9 cellular contexts compared by ENCODE assay signal in the genomic region with DNA sequence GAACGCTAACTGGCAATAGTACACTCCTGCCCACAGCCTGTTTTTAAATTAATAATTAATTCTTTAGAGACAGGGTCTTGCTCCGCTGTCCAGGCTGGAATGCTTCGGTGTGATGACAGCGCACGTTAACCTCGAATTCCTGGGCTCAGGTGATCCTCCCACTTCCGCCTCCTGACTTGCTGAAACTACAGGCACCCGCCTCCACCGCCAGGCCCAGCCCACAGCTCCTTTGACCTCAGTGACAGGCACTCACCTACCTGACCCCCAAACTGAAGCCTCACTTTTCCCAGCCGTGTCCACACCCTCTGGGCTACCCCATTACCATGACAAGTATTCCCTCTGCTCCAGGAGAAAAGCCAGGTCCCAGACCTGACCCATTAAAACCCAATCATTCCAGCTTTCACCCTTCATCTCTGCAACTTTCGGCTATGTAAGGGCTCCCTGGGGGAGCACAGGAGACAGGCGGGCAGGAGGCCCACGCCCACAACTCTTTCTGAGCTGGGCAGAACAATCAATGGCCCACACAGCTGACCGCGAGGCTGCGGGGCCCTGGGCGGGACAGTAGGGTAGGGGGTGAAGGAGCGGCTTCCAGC. TPM values are rescaled to one million over a fixed set of nuclear protein-coding genes. Genes with fewer than 3 reads are reported as not detected.
DNase-seq lines count a peak whose midpoint lies in the region; ATAC-seq and TF ChIP-seq lines count a peak whose summit lies in the region.
"Had no signal": no experiment of that assay in that cellular context is flagged by ENCODE, and none has a peak within 500 bp of the region (broad histone marks: within the 10 kb centered on the region; RNA-seq: fewer than 3 reads in every experiment).

No MANE protein-coding gene starts in this region.

- no peaks in the 10 kb centered on the region for H3K9me2 ChIP-seq in Karpas-422 (replicated peaks; ENCODE audit: insufficient read depth, low read length)

- H3K4me1 Mint-ChIP-seq in natural killer cell treated with Interleukin-12 subunit alpha and Interleukin-12 subunit beta and Interleukin-15 and Interleukin-18, amount 100 ng/mL, for 72 hours (ENCODE audit: low read depth in 2 of 2), result peaks cover 5 to 8% of the 10 kb centered on the region in 2 donors

- H3K9ac ChIP-seq in BLaER1 treated with 17β-estradiol and CSF1 and Interleukin-3, amounts not matched to agents 10 nM and 100 nM, result peak overlapping the region; percentile 55 to 82 (median 73); a peak in 20 of 22 replicates
- peak overlapping the region; percentile 69 for H3K9ac ChIP-seq in Karpas-422 (ENCODE audit: low read length)

- H3K36me3 ChIP-seq in BLaER1 treated with 17β-estradiol and CSF1 and Interleukin-3, amounts not matched to agents 10 nM and 100 nM, result peaks cover 0 to 22% (median 0%) of the 10 kb centered on the region in 11 experiments; a peak in 5 of 22 replicates
- no peaks in the 10 kb centered on the region for H3K36me3 ChIP-seq in Karpas-422 (ENCODE audit: insufficient read depth, low read length)

- H3K4me2 ChIP-seq in BLaER1 treated with 17β-estradiol and CSF1 and Interleukin-3, amounts not matched to agents 10 nM and 100 nM, result peak overlapping the region; percentile 91 to 100 (median 97)
- peak overlapping the region; percentile 87 for H3K4me2 ChIP-seq in Karpas-422 (ENCODE audit: low read depth, low read length, poor library complexity, severe bottlenecking)

- DNase-seq in Karpas-422, result no peak
- DNase-seq in coronary artery (ENCODE audit: low spot score), result no peak
- no peak for DNase-seq in natural killer cell treated with Interleukin-12 subunit alpha and Interleukin-12 subunit beta and Interleukin-15 and Interleukin-18, amount 100 ng/mL, for 72 hours (ENCODE audit: low spot score)
- DNase-seq in activated gamma-delta T cell treated with Interleukin-2 at 50 U/mL for 16 hours, result no peak
- DNase-seq: SIG-M5 had no signal

- H3K36me3 Mint-ChIP-seq in natural killer cell treated with Interleukin-12 subunit alpha and Interleukin-12 subunit beta and Interleukin-15 and Interleukin-18, amount 100 ng/mL, for 72 hours, result no peaks in the 10 kb centered on the region

- H3K27me3 ChIP-seq in BLaER1 treated with 17β-estradiol and CSF1 and Interleukin-3, amounts not matched to agents 10 nM and 100 nM, result peaks cover 45 to 52% (median 49%) of the 10 kb centered on the region in 11 experiments
- no peaks in the 10 kb centered on the region for H3K27me3 ChIP-seq in Karpas-422 (ENCODE audit: low read length)

- H3K27ac ChIP-seq in BLaER1 treated with 17β-estradiol and CSF1 and Interleukin-3, amounts not matched to agents 10 nM and 100 nM, result peak overlapping the region in 8 of 11 experiments; percentile 42 to 70 (median 58); a peak in 11 of 22 replicates
- H3K27ac ChIP-seq in Karpas-422 (ENCODE audit: low read length), result no peak overlapping the region
- H3K27ac ChIP-seq in coronary artery, result no peak overlapping the region

- H3K27ac Mint-ChIP-seq in natural killer cell treated with Interleukin-12 subunit alpha and Interleukin-12 subunit beta and Interleukin-15 and Interleukin-18, amount 100 ng/mL, for 72 hours, result peak overlapping the region in 1 of 2 donors; percentile 35

- no peaks in the 10 kb centered on the region for H3K27me3 Mint-ChIP-seq in natural killer cell treated with Interleukin-12 subunit alpha and Interleukin-12 subunit beta and Interleukin-15 and Interleukin-18, amount 100 ng/mL, for 72 hours

- no peak for ATAC-seq in natural killer cell treated with Interleukin-12 subunit alpha and Interleukin-12 subunit beta and Interleukin-15 and Interleukin-18, amount 100 ng/mL, for 72 hours
- ATAC-seq in HG03432 (IDR thresholded peaks at IDR 0.05; ENCODE audit: unreplicated experiment) (no peak), HG03457 (IDR thresholded peaks at IDR 0.05; ENCODE audit: unreplicated experiment) (no peak), HG03108 (IDR thresholded peaks at IDR 0.05; ENCODE audit: unreplicated experiment) (no peak)

- TF ChIP-seq CTCF in coronary artery (IDR thresholded peaks at IDR 0.05), result no peak

- H3K4me1 ChIP-seq in BLaER1 treated with 17β-estradiol and CSF1 and Interleukin-3, amounts not matched to agents 10 nM and 100 nM, result peaks cover 25 to 57% (median 39%) of the 10 kb centered on the region in 10 experiments
- peaks cover 23% of the 10 kb centered on the region for H3K4me1 ChIP-seq in Karpas-422 (ENCODE audit: low read length)

- peak overlapping the region; percentile 88 for H3K4me3 Mint-ChIP-seq in natural killer cell treated with Interleukin-12 subunit alpha and Interleukin-12 subunit beta and Interleukin-15 and Interleukin-18, amount 100 ng/mL, for 72 hours

- H4K20me1 ChIP-seq in BLaER1 treated with 17β-estradiol and CSF1 and Interleukin-3, amounts not matched to agents 10 nM and 100 nM, result peaks cover 14 to 69% (median 45%) of the 10 kb centered on the region in 11 experiments; a peak in 21 of 22 replicates
- H4K20me1 ChIP-seq in Karpas-422 (ENCODE audit: insufficient read depth, low read depth, low read length), result peaks cover 12% of the 10 kb centered on the region; the same call in 1 of the 2 replicates

- peak overlapping the region; percentile 77 to 99 (median 98) for H3K4me3 ChIP-seq in BLaER1 treated with 17β-estradiol and CSF1 and Interleukin-3, amounts not matched to agents 10 nM and 100 nM
- H3K4me3 ChIP-seq in Karpas-422 (ENCODE audit: low read length) (peak overlapping the region; percentile 79), coronary artery (peak overlapping the region; percentile 83)

- H3K79me2 ChIP-seq in Karpas-422 (ENCODE audit: low read length), result 0 out of 2 replicates have a peak, but pooled peaks cover 4% of the 10 kb centered on the region

- no peak overlapping the region; the same call in 1 of the 2 replicates for H2AFZ ChIP-seq in Karpas-422 (ENCODE audit: low read length)

- no peaks in the 10 kb centered on the region for H3K9me3 ChIP-seq in BLaER1 treated with 17β-estradiol and CSF1 and Interleukin-3, amounts not matched to agents 10 nM and 100 nM (replicated peaks in 1 of 11)
- H3K9me3 ChIP-seq in Karpas-422 (ENCODE audit: low read length), result no peaks in the 10 kb centered on the region

- no peaks in the 10 kb centered on the region for H3K9me3 Mint-ChIP-seq in natural killer cell treated with Interleukin-12 subunit alpha and Interleukin-12 subunit beta and Interleukin-15 and Interleukin-18, amount 100 ng/mL, for 72 hours

RNA-seq across cellular contexts. Expression of gene LMNTD2, which starts 0.7 kb away (rescaled TPM):
- 6.2 and 14.3 TPM in 2 replicates for total RNA-seq in Karpas-422 (2014; rRNA removed; shearing (Covaris generic); ENCODE audit: low replicate concordance)
- 1 to 10 TPM; 1.1 to 2.1 TPM for total RNA-seq in natural killer cell treated with Interleukin-12 subunit alpha and Interleukin-12 subunit beta and Interleukin-15 and Interleukin-18, amount 100 ng/mL, for 72 hours

RNA-seq across cellular contexts. Expression of gene RASSF7, which starts 1.0 kb away (rescaled TPM):
- 13.8 and 29.1 TPM in 2 replicates for total RNA-seq in Karpas-422 (2014; rRNA removed; shearing (Covaris generic); ENCODE audit: low replicate concordance)
- 10 to 100 TPM; 13.3 to 22.9 TPM for total RNA-seq in natural killer cell treated with Interleukin-12 subunit alpha and Interleukin-12 subunit beta and Interleukin-15 and Interleukin-18, amount 100 ng/mL, for 72 hours

RNA-seq across cellular contexts. Expression of gene PHRF1, which starts 16.5 kb away (rescaled TPM):
- total RNA-seq in Karpas-422 (2014; rRNA removed; shearing (Covaris generic); ENCODE audit: low replicate concordance), result 8.7 and 20.9 TPM in 2 replicates
- total RNA-seq in natural killer cell treated with Interleukin-12 subunit alpha and Interleukin-12 subunit beta and Interleukin-15 and Interleukin-18, amount 100 ng/mL, for 72 hours, result 10 to 100 TPM; 49.2 to 85.7 TPM

RNA-seq across cellular contexts. Expression of gene LRRC56, which starts 22.5 kb away (rescaled TPM):
- 0.37 and 4.6 TPM in 2 replicates for total RNA-seq in Karpas-422 (2014; rRNA removed; shearing (Covaris generic); ENCODE audit: low replicate concordance)
- total RNA-seq in natural killer cell treated with Interleukin-12 subunit alpha and Interleukin-12 subunit beta and Interleukin-15 and Interleukin-18, amount 100 ng/mL, for 72 hours, result 1 to 10 TPM in 1 of 2 donors, under 1 TPM in 1; 0.98 to 1.8 TPM

RNA-seq across cellular contexts. Expression of gene HRAS, which starts 24.4 kb away (rescaled TPM):
- 8.5 and 53.1 TPM in 2 replicates for total RNA-seq in Karpas-422 (2014; rRNA removed; shearing (Covaris generic); ENCODE audit: low replicate concordance)
- total RNA-seq in natural killer cell treated with Interleukin-12 subunit alpha and Interleukin-12 subunit beta and Interleukin-15 and Interleukin-18, amount 100 ng/mL, for 72 hours, result 10 to 100 TPM; 33.6 to 83.5 TPM

Comparison
In these comparisons a context has a peak if more than half of its experiments do, and no peak if none do; other contexts are left out.
1. H3K27ac ChIP-seq: peak in BLaER1 treated with 17β-estradiol and CSF1 and Interleukin-3, amounts not matched to agents 10 nM and 100 nM (8 of 11); none in Karpas-422 (single experiment) and coronary artery (0 of 2).
2. Peak in every context shown above with its lines, with median percentiles within 50 percentile points of each other: H3K4me3 ChIP-seq.